ENCODE assay signal across 13 cellular contexts in genomic region chr15:98888839-98889479, GRCh38.
DNase-seq lines count a peak whose midpoint lies in the region; ATAC-seq and TF ChIP-seq lines count a peak whose summit lies in the region.
"Had no signal": no experiment of that assay in that cellular context is flagged by ENCODE, and none has a peak within 500 bp of the region (broad histone marks: within the 10 kb centered on the region; RNA-seq: fewer than 3 reads in every experiment).

No MANE protein-coding gene starts in this region.

- ATAC-seq in mucosa of descending colon (peak; percentile 79), GM19035 (IDR thresholded peaks at IDR 0.05; ENCODE audit: unreplicated experiment) (no peak)
- ATAC-seq: left ventricle myocardium superior had no signal

- H3K27ac ChIP-seq in OCI-LY3 (ENCODE audit: low read length): no peak overlapping the region
- H3K27ac ChIP-seq: cardiac muscle cell, testis, VCaP had no signal

- H3K9ac ChIP-seq in OCI-LY3 (ENCODE audit: low read length): no peak overlapping the region

- peak; percentile 88 for DNase-seq in EH (ENCODE audit: low read depth)
- peak; percentile 78 for DNase-seq in choroid plexus epithelial cell (ENCODE audit: low read depth)
- DNase-seq in mucosa of descending colon: peak in 1 of 3 donors; percentile 26
- DNase-seq in NCI-H2107 (lab: John Stamatoyannopoulos, UW): no peak
- DNase-seq in activated CD4-positive, alpha-beta T cell treated with anti-CD3 and anti-CD28 coated beads for 1 hour: no peak
- no peak for DNase-seq in middle frontal gyrus (ENCODE audit: extremely low spot score, low spot score)
- DNase-seq: left ventricle myocardium superior, posterior cingulate gyrus, testis had no signal

- H3K27me3 ChIP-seq in OCI-LY3 (ENCODE audit: low read depth, low read length): no peaks in the 10 kb centered on the region
- H3K27me3 ChIP-seq: cardiac muscle cell, testis had no signal

- no peak for TF ChIP-seq CTCF in OCI-LY3 (IDR thresholded peaks at IDR 0.05; ENCODE audit: low read depth, low read length)
- no peak for TF ChIP-seq CTCF in choroid plexus epithelial cell (conservative IDR thresholded peaks at IDR 0.05; ENCODE audit: low read depth, low read length)
- TF ChIP-seq CTCF in mucosa of descending colon (IDR thresholded peaks at IDR 0.05): no peak

- intact Hi-C loops in mucosa of descending colon (cut with DNase I, micrococcal nuclease): no loop called here

- H4K20me1 ChIP-seq in OCI-LY3 (ENCODE audit: insufficient read depth, low read length): no peaks in the 10 kb centered on the region

- H3K79me2 ChIP-seq in OCI-LY3 (ENCODE audit: low read length): no peaks in the 10 kb centered on the region

- peak overlapping the region; percentile 45 for H3K4me2 ChIP-seq in OCI-LY3 (ENCODE audit: low read length)

- no peak overlapping the region for H2AFZ ChIP-seq in OCI-LY3 (ENCODE audit: low read depth, low read length)

- no peaks in the 10 kb centered on the region for H3K9me3 ChIP-seq in OCI-LY3 (ENCODE audit: insufficient read depth, low read length)
- H3K9me3 ChIP-seq in mucosa of descending colon: no peaks in the 10 kb centered on the region
- H3K9me3 ChIP-seq: testis had no signal

- H3K4me3 ChIP-seq in OCI-LY3 (ENCODE audit: low read length) (no peak overlapping the region), choroid plexus epithelial cell (ENCODE audit: low read depth, low read length) (no peak overlapping the region), mucosa of descending colon (no peak overlapping the region)
- H3K4me3 ChIP-seq: cardiac muscle cell, testis had no signal

- H3K4me1 ChIP-seq in OCI-LY3 (ENCODE audit: low read length): peaks cover 10% of the 10 kb centered on the region
- no peaks in the 10 kb centered on the region for H3K4me1 ChIP-seq in mucosa of descending colon (ENCODE audit: low read depth)
- H3K4me1 ChIP-seq: testis had no signal

- no peaks in the 10 kb centered on the region for H3K36me3 ChIP-seq in OCI-LY3 (replicated peaks; ENCODE audit: low read depth, low read length)
- H3K36me3 ChIP-seq in mucosa of descending colon (ENCODE audit: low read depth): no peaks in the 10 kb centered on the region
- H3K36me3 ChIP-seq: cardiac muscle cell had no signal

Comparison
In these comparisons a context has a peak if more than half of its experiments do, and no peak if none do; other contexts are left out.
1. DNase-seq: peak in EH (single experiment) and choroid plexus epithelial cell (single experiment); none in NCI-H2107 (single experiment), activated CD4-positive, alpha-beta T cell treated with anti-CD3 and anti-CD28 coated beads for 1 hour (single experiment) and middle frontal gyrus (single experiment).